2 cellular contexts compared by ENCODE assay signal in the genomic region with DNA sequence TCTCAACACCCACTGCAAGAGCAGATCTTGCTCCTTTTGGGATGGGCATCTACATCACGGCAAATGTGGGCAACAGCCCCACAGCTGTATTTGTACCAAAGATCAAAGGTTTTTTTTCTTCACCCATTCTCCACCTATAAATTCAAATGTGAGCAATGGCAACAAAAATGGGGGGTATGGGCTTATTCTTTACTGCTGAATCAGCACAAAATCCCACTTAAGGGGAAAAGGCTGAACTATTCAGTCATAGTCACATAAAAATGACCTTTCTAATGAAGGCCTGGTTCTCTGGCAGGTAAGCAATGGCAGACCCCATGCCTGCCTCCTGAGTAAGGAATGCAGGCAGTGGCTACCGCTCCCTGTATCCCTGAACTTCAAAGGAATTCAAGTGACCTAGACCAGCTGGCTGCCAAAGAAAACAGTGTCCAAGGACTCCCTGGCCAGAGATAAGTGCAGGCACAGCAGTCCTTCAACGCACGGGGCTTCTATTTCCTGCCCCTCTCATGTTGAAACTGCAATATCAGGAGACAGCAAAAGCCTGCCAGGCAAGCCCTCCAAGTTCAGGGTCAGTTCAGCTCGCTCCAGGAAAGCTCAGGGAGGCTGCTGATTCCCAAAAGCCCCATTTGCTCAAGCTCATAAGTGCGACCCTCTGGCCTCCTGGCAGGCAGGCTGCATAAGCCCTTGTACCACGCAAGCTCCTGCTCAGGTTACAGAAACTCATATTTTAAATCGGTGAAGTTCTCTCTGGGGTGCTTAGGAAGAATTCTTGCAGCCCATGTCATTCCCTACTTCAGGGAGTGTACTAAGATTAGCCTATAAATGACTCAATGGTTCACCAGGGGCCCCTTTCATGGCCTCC.
TF ChIP-seq lines count a peak whose summit lies in the region.

No MANE protein-coding gene starts in this region.

TF ChIP-seq in Ishikawa, 13 proteins besides CTCF, POLR2A, EP300 and RAD21 (continued from another document):
- TF ChIP-seq MAX (IDR thresholded peaks at IDR 0.05) = peak; percentile 54; the same call in 1 of the 2 replicates
- TF ChIP-seq YY1 (IDR thresholded peaks at IDR 0.05; ENCODE audit: low read depth) = no peak
- TF ChIP-seq CREB1 (IDR thresholded peaks at IDR 0.05; ENCODE audit: low read depth) = no peak
- TF ChIP-seq ZBTB7A (IDR thresholded peaks at IDR 0.05; ENCODE audit: low read depth) = peak; percentile 47; the same call in 1 of the 2 replicates
- peak; percentile 73 for TF ChIP-seq CEBPB (IDR thresholded peaks at IDR 0.05)
- peak; percentile 99 for TF ChIP-seq NFIC (IDR thresholded peaks at IDR 0.05)
- TF ChIP-seq USF1 (IDR thresholded peaks at IDR 0.05) = peak; percentile 23; the same call in 1 of the 2 replicates
- peak; percentile 92 for TF ChIP-seq TEAD4 (IDR thresholded peaks at IDR 0.05)
- TF ChIP-seq FOXM1 (IDR thresholded peaks at IDR 0.05; ENCODE audit: borderline replicate concordance, low read depth) = peak; percentile 87
- TF ChIP-seq, protein P1, sequence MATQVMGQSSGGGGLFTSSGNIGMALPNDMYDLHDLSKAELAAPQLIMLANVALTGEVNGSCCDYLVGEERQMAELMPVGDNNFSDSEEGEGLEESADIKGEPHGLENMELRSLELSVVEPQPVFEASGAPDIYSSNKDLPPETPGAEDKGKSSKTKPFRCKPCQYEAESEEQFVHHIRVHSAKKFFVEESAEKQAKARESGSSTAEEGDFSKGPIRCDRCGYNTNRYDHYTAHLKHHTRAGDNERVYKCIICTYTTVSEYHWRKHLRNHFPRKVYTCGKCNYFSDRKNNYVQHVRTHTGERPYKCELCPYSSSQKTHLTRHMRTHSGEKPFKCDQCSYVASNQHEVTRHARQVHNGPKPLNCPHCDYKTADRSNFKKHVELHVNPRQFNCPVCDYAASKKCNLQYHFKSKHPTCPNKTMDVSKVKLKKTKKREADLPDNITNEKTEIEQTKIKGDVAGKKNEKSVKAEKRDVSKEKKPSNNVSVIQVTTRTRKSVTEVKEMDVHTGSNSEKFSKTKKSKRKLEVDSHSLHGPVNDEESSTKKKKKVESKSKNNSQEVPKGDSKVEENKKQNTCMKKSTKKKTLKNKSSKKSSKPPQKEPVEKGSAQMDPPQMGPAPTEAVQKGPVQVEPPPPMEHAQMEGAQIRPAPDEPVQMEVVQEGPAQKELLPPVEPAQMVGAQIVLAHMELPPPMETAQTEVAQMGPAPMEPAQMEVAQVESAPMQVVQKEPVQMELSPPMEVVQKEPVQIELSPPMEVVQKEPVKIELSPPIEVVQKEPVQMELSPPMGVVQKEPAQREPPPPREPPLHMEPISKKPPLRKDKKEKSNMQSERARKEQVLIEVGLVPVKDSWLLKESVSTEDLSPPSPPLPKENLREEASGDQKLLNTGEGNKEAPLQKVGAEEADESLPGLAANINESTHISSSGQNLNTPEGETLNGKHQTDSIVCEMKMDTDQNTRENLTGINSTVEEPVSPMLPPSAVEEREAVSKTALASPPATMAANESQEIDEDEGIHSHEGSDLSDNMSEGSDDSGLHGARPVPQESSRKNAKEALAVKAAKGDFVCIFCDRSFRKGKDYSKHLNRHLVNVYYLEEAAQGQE (IDR thresholded peaks at IDR 0.05; ENCODE audit: low read depth) = no peak
- no peak for TF ChIP-seq EGR1 (IDR thresholded peaks at IDR 0.05)

TF ChIP-seq in K562, 482 proteins besides CTCF, POLR2A, EP300 and RAD21 (continued from another document):
- no peak for TF ChIP-seq AFF1 (IDR thresholded peaks at IDR 0.05; ENCODE audit: low read depth in 1 of 2, partially characterized antibody in 2 of 2)
- peak; percentile 73 for TF ChIP-seq MAFG (tag; conservative IDR thresholded peaks at IDR 0.05)
- TF ChIP-seq, protein P2, sequence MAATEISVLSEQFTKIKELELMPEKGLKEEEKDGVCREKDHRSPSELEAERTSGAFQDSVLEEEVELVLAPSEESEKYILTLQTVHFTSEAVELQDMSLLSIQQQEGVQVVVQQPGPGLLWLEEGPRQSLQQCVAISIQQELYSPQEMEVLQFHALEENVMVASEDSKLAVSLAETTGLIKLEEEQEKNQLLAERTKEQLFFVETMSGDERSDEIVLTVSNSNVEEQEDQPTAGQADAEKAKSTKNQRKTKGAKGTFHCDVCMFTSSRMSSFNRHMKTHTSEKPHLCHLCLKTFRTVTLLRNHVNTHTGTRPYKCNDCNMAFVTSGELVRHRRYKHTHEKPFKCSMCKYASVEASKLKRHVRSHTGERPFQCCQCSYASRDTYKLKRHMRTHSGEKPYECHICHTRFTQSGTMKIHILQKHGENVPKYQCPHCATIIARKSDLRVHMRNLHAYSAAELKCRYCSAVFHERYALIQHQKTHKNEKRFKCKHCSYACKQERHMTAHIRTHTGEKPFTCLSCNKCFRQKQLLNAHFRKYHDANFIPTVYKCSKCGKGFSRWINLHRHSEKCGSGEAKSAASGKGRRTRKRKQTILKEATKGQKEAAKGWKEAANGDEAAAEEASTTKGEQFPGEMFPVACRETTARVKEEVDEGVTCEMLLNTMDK (IDR thresholded peaks at IDR 0.05; ENCODE audit: borderline replicate concordance, insufficient read depth, low read depth, low read length, poor library complexity, severe bottlenecking) = no peak
- TF ChIP-seq MTA3 (IDR thresholded peaks at IDR 0.05; ENCODE audit: borderline replicate concordance) = no peak
- TF ChIP-seq ZNF274 (IDR thresholded peaks at IDR 0.05; ENCODE audit: borderline replicate concordance, low read depth, low read length) = no peak
- TF ChIP-seq, protein P3, sequence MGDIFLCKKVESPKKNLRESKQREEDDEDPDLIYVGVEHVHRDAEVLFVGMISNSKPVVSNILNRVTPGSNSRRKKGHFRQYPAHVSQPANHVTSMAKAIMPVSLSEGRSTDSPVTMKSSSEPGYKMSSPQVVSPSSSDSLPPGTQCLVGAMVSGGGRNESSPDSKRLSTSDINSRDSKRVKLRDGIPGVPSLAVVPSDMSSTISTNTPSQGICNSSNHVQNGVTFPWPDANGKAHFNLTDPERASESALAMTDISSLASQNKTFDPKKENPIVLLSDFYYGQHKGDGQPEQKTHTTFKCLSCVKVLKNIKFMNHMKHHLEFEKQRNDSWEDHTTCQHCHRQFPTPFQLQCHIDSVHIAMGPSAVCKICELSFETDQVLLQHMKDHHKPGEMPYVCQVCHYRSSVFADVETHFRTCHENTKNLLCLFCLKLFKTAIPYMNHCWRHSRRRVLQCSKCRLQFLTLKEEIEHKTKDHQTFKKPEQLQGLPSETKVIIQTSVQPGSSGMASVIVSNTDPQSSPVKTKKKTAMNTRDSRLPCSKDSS (IDR thresholded peaks at IDR 0.05; ENCODE audit: low read depth, partially characterized antibody) = no peak
- TF ChIP-seq MAFF (IDR thresholded peaks at IDR 0.05; ENCODE audit: low read length) = peak; percentile 85
- TF ChIP-seq C11orf30 (IDR thresholded peaks at IDR 0.05; ENCODE audit: low read depth) = peak; percentile 71
- TF ChIP-seq, protein P4, sequence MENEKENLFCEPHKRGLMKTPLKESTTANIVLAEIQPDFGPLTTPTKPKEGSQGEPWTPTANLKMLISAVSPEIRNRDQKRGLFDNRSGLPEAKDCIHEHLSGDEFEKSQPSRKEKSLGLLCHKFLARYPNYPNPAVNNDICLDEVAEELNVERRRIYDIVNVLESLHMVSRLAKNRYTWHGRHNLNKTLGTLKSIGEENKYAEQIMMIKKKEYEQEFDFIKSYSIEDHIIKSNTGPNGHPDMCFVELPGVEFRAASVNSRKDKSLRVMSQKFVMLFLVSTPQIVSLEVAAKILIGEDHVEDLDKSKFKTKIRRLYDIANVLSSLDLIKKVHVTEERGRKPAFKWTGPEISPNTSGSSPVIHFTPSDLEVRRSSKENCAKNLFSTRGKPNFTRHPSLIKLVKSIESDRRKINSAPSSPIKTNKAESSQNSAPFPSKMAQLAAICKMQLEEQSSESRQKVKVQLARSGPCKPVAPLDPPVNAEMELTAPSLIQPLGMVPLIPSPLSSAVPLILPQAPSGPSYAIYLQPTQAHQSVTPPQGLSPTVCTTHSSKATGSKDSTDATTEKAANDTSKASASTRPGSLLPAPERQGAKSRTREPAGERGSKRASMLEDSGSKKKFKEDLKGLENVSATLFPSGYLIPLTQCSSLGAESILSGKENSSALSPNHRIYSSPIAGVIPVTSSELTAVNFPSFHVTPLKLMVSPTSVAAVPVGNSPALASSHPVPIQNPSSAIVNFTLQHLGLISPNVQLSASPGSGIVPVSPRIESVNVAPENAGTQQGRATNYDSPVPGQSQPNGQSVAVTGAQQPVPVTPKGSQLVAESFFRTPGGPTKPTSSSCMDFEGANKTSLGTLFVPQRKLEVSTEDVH (IDR thresholded peaks at IDR 0.05; ENCODE audit: low read depth, partially characterized antibody) = no peak
- peak; percentile 84 for TF ChIP-seq MAFK (IDR thresholded peaks at IDR 0.05; ENCODE audit: low read length)
- TF ChIP-seq ZNF699 (CRISPR knock-in tag; IDR thresholded peaks at IDR 0.05; ENCODE audit: insufficient replicate concordance) = no peak
- no peak for TF ChIP-seq RBBP5 (IDR thresholded peaks at IDR 0.05; ENCODE audit: borderline replicate concordance, insufficient read depth, low read length, poor library complexity, severe bottlenecking)
- TF ChIP-seq, protein P5, sequence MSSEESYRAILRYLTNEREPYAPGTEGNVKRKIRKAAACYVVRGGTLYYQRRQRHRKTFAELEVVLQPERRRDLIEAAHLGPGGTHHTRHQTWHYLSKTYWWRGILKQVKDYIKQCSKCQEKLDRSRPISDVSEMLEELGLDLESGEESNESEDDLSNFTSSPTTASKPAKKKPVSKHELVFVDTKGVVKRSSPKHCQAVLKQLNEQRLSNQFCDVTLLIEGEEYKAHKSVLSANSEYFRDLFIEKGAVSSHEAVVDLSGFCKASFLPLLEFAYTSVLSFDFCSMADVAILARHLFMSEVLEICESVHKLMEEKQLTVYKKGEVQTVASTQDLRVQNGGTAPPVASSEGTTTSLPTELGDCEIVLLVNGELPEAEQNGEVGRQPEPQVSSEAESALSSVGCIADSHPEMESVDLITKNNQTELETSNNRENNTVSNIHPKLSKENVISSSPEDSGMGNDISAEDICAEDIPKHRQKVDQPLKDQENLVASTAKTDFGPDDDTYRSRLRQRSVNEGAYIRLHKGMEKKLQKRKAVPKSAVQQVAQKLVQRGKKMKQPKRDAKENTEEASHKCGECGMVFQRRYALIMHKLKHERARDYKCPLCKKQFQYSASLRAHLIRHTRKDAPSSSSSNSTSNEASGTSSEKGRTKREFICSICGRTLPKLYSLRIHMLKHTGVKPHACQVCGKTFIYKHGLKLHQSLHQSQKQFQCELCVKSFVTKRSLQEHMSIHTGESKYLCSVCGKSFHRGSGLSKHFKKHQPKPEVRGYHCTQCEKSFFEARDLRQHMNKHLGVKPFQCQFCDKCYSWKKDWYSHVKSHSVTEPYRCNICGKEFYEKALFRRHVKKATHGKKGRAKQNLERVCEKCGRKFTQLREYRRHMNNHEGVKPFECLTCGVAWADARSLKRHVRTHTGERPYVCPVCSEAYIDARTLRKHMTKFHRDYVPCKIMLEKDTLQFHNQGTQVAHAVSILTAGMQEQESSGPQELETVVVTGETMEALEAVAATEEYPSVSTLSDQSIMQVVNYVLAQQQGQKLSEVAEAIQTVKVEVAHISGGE (CRISPR knock-in tag; IDR thresholded peaks at IDR 0.05) = no peak
- TF ChIP-seq ZNF316 (IDR thresholded peaks at IDR 0.05) = peak; percentile 72
- TF ChIP-seq, protein P6, sequence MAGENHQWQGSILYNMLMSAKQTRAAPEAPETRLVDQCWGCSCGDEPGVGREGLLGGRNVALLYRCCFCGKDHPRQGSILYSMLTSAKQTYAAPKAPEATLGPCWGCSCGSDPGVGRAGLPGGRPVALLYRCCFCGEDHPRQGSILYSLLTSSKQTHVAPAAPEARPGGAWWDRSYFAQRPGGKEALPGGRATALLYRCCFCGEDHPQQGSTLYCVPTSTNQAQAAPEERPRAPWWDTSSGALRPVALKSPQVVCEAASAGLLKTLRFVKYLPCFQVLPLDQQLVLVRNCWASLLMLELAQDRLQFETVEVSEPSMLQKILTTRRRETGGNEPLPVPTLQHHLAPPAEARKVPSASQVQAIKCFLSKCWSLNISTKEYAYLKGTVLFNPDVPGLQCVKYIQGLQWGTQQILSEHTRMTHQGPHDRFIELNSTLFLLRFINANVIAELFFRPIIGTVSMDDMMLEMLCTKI (IDR thresholded peaks at IDR 0.05; ENCODE audit: partially characterized antibody) = no peak
- no peak for TF ChIP-seq ETS2 (tag; IDR thresholded peaks at IDR 0.05; ENCODE audit: borderline replicate concordance, poor library complexity, severe bottlenecking)
